In the genomic region with DNA sequence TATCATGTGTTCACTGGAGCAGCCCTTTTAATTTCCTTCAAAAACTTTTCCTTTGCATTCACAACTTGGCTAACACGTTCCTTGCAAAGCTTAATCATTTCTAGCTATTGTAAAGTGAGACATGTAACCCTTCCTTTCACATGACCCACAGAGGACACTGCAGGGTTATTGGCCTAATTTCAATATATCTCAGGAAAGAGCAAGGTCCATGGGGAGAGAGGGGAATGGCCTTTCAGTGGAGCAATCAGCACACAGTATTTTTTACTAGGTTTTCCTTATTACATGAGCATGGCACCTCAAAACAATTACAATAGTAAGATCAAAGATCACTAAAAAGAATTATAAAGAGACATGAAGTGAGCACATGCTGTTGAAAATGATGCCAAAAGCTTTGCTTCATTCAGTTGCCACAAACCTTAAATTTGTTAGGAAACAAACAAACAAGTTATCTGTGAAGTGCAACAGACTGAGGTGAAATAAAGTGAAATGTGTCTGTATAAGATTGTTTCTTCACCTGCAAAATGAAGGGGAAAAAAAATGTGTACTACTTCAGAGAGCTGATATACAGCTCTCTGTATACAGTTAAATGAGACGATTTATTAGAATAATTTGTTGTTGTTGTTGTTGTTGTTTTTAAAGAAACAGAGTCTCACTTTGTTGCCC, we compare ENCODE assay signal across 25 cellular contexts.
DNase-seq lines count a peak whose midpoint lies in the region; ATAC-seq, FAIRE-seq and TF ChIP-seq lines count a peak whose summit lies in the region.
"Had no signal": no experiment of that assay in that cellular context is flagged by ENCODE, and none has a peak within 500 bp of the region (broad histone marks: within the 10 kb centered on the region; RNA-seq: fewer than 3 reads in every experiment).

No MANE protein-coding gene starts in this region.

- H3K79me2 ChIP-seq in HepG2 (ENCODE audit: insufficient read depth, low read length) = peaks cover 12% of the 10 kb centered on the region

- peak overlapping the region; percentile 55 for H3K4me2 ChIP-seq in HepG2 (ENCODE audit: low read depth, low read length)

- no peaks in the 10 kb centered on the region for H3K9me3 Mint-ChIP-seq in dendritic cell treated with granulocyte-macrophage colony-stimulating factor and Interleukin-4, amounts not matched to agents 40 ng/mL and 50 ng/mL, for 4 days
- H3K9me3 Mint-ChIP-seq in CD4-positive, alpha-beta T cell = no peaks in the 10 kb centered on the region
- H3K9me3 Mint-ChIP-seq: activated naive CD4-positive, alpha-beta T cell treated with anti-CD3 and anti-CD28 coated beads for 36 hours; activated T-cell treated with anti-CD3 and anti-CD28 coated beads, Interleukin-2, amount 50 U/mL, for 4 hours had no signal

- DNase-seq in HuH-7 (ENCODE audit: low spot score) (peak; percentile 62), HepG2 (ENCODE audit: low spot score) (peak; percentile 93), pulmonary artery endothelial cell (ENCODE audit: low read depth, low spot score) (peak; percentile 60), NCI-H524 (lab: John Stamatoyannopoulos, UW) (no peak), GOT3 (lab: John Stamatoyannopoulos, UW) (no peak), HUDEP-2 (lab: John Stamatoyannopoulos, UW; ENCODE audit: unreplicated experiment in 76 of 76) (no peak)
- DNase-seq in CD4-positive, alpha-beta T cell = no peak
- DNase-seq: activated naive CD4-positive, alpha-beta T cell treated with anti-CD3 and anti-CD28 coated beads for 36 hours; activated T-cell treated with anti-CD3 and anti-CD28 coated beads, Interleukin-2, amount 50 U/mL, for 4 hours; amygdala; cerebellar nuclear complex; DMS153; GDM1; left lung; MM.1S; NCI-H1436 treated with DMSO at 0.1 percent for 48 hours; NCI-H2171; NCI-H526 treated with DMSO at 0.1 percent for 48 hours; occipital lobe; sigmoid colon had no signal

- H3K27me3 Mint-ChIP-seq in dendritic cell treated with granulocyte-macrophage colony-stimulating factor and Interleukin-4, amounts not matched to agents 40 ng/mL and 50 ng/mL, for 4 days = no peaks in the 10 kb centered on the region
- no peaks in the 10 kb centered on the region for H3K27me3 Mint-ChIP-seq in CD4-positive, alpha-beta T cell

- TF ChIP-seq RAD21 in HepG2 (CRISPR knock-in tag; IDR thresholded peaks at IDR 0.05) = no peak

- no peak overlapping the region for H3K4me3 Mint-ChIP-seq in dendritic cell treated with granulocyte-macrophage colony-stimulating factor and Interleukin-4, amounts not matched to agents 40 ng/mL and 50 ng/mL, for 4 days
- no peak overlapping the region for H3K4me3 Mint-ChIP-seq in CD4-positive, alpha-beta T cell
- H3K4me3 Mint-ChIP-seq: activated naive CD4-positive, alpha-beta T cell treated with anti-CD3 and anti-CD28 coated beads for 36 hours; activated T-cell treated with anti-CD3 and anti-CD28 coated beads, Interleukin-2, amount 50 U/mL, for 4 hours had no signal

- no peak for TF ChIP-seq POLR2A in HepG2 (IDR thresholded peaks at IDR 0.05; ENCODE audit: insufficient read depth in 1 of 2, low read depth in 2 of 2, low read length in 2 of 2)

- no peaks in the 10 kb centered on the region for H3K9me3 ChIP-seq in HepG2 (ENCODE audit: low read length)
- H3K9me3 ChIP-seq in CD4-positive, alpha-beta T cell (ENCODE audit: control insufficient read depth, low read length) = no peaks in the 10 kb centered on the region
- H3K9me3 ChIP-seq: gastroesophageal sphincter, left lung, sigmoid colon, suprapubic skin had no signal

- H3K27ac Mint-ChIP-seq in dendritic cell treated with granulocyte-macrophage colony-stimulating factor and Interleukin-4, amounts not matched to agents 40 ng/mL and 50 ng/mL, for 4 days = peak overlapping the region; percentile 50
- no peak overlapping the region for H3K27ac Mint-ChIP-seq in CD4-positive, alpha-beta T cell
- H3K27ac Mint-ChIP-seq: activated naive CD4-positive, alpha-beta T cell treated with anti-CD3 and anti-CD28 coated beads for 36 hours had no signal

- no peaks in the 10 kb centered on the region for H3K27me3 ChIP-seq in HepG2 (ENCODE audit: control insufficient read depth in 1 of 2, insufficient read depth in 2 of 2, low read length in 2 of 2)
- no peaks in the 10 kb centered on the region for H3K27me3 ChIP-seq in CD4-positive, alpha-beta T cell (ENCODE audit: control insufficient read depth, insufficient read depth, low read length)
- H3K27me3 ChIP-seq: gastroesophageal sphincter, left lung, sigmoid colon, suprapubic skin had no signal

- peak; percentile 99 for ATAC-seq in HepG2
- ATAC-seq in CD4-positive, alpha-beta T cell (ENCODE audit: poor library complexity) = no peak
- ATAC-seq: activated T-cell treated with anti-CD3 and anti-CD28 coated beads, Interleukin-2, amount 50 U/mL, for 4 hours; gastroesophageal sphincter; left lung had no signal

- TF ChIP-seq EP300 in HepG2 (IDR thresholded peaks at IDR 0.05; ENCODE audit: low read depth in 2 of 2, low read length in 2 of 2) = peak; percentile 49 to 66; a peak in 3 of 4 replicates
- 0 out of 2 replicates have a peak, but pooled peaks have one; percentile 30 for TF ChIP-seq EP300 in HepG2 (CRISPR knock-in tag; IDR thresholded peaks at IDR 0.05; ENCODE audit: borderline replicate concordance)

- intact Hi-C loops in dendritic cell treated with granulocyte-macrophage colony-stimulating factor and Interleukin-4, amounts not matched to agents 40 ng/mL and 50 ng/mL, for 4 days (cut with micrococcal nuclease) = loop anchor here (10.0 kb wide), 1 partner anchor 50 kb away; no protein-coding TSS in a partner anchor
- intact Hi-C loops in HepG2 (cut with micrococcal nuclease; ENCODE audit: unreplicated experiment) = no loop called here
- intact Hi-C loops in CD4-positive, alpha-beta T cell (cut with DNase I, micrococcal nuclease) = no loop called here

- peak; percentile 32 for TF ChIP-seq CTCF in HepG2 (CRISPR knock-in tag; IDR thresholded peaks at IDR 0.05)
- TF ChIP-seq CTCF in CD4-positive, alpha-beta T cell (IDR thresholded peaks at IDR 0.05) = no peak

- H4K20me1 ChIP-seq in HepG2 (ENCODE audit: insufficient read depth, low read length) = no peaks in the 10 kb centered on the region

- peaks cover 25% of the 10 kb centered on the region for H3K4me1 Mint-ChIP-seq in dendritic cell treated with granulocyte-macrophage colony-stimulating factor and Interleukin-4, amounts not matched to agents 40 ng/mL and 50 ng/mL, for 4 days (ENCODE audit: low read depth)
- H3K4me1 Mint-ChIP-seq in CD4-positive, alpha-beta T cell (ENCODE audit: low read depth) = no peaks in the 10 kb centered on the region

- H3K36me3 Mint-ChIP-seq in dendritic cell treated with granulocyte-macrophage colony-stimulating factor and Interleukin-4, amounts not matched to agents 40 ng/mL and 50 ng/mL, for 4 days (ENCODE audit: low read depth) = no peaks in the 10 kb centered on the region
- H3K36me3 Mint-ChIP-seq in CD4-positive, alpha-beta T cell (ENCODE audit: low read depth) = no peaks in the 10 kb centered on the region

- BruUV-seq in HepG2 (replicated peaks; lab: Mats Ljungman, UMichigan) = no TSS peak

- in situ Hi-C loops in HepG2 (cut with HindIII; ENCODE audit: extremely low pct_ligation_motif_present, low pct_unique_long_range_greater_than_20kb) = no loop called here

- no peak overlapping the region for H2AFZ ChIP-seq in HepG2 (ENCODE audit: low read length)

- peaks cover 68% of the 10 kb centered on the region for H3K4me1 ChIP-seq in HepG2 (ENCODE audit: insufficient read depth, low read length)

- peak overlapping the region; percentile 91 for H3K27ac ChIP-seq in HepG2 (ENCODE audit: extremely low read length, insufficient read depth, low read length)
- H3K27ac ChIP-seq in CD4-positive, alpha-beta T cell (ENCODE audit: low read depth, low read length) = no peak overlapping the region
- H3K27ac ChIP-seq: C4-2B, epithelial cell of prostate, gastroesophageal sphincter, left lung, sigmoid colon, suprapubic skin had no signal

- H3K4me3 ChIP-seq in HepG2 (replicated peaks in 1 of 3; ENCODE audit: insufficient read depth in 1 of 3, low read depth in 2 of 3, low read length in 3 of 3) = no peak overlapping the region
- H3K4me3 ChIP-seq: gastroesophageal sphincter, left lung, sigmoid colon, suprapubic skin had no signal

- 47% methylated on average over 2 of the region's 2 CpGs for WGBS in HepG2 (ENCODE audit: low lambda C conversion rate)

- CTCF ChIA-PET in HepG2 (lab: Yijun Ruan, JAX; ENCODE audit: low intra/inter-chr PET ratio, low total read pairs) = no interaction called here
- CTCF ChIA-PET in CD4-positive, alpha-beta T cell (lab: Charles Lee) = no interaction called here

- POLR2A ChIA-PET in HepG2 (lab: Yijun Ruan, JAX) = interaction anchor here (0.6 to 1.0 kb wide), 2 partner anchors 328 to 408 kb away, joined by 3 read pairs; a partner anchor contains a TSS
- POLR2A ChIA-PET in CD4-positive, alpha-beta T cell (lab: Charles Lee) = no interaction called here

- H3K9ac ChIP-seq in HepG2 (ENCODE audit: insufficient read depth, low read depth, low read length) = peak overlapping the region; percentile 39

- no peaks in the 10 kb centered on the region; a peak in 1 of 5 replicates for H3K36me3 ChIP-seq in HepG2 (replicated peaks in 1 of 2; ENCODE audit: control insufficient read depth in 1 of 2, insufficient read depth in 2 of 2, low read length in 2 of 2)
- H3K36me3 ChIP-seq: gastroesophageal sphincter, left lung, sigmoid colon, suprapubic skin had no signal

- peak; percentile 96 for FAIRE-seq in HepG2 (lab: Jason Lieb, UNC)

TF ChIP-seq in HepG2, 621 proteins besides CTCF, POLR2A, EP300 and RAD21 (continues in another document):
- TF ChIP-seq ZNF878 (CRISPR knock-in tag; IDR thresholded peaks at IDR 0.05) = no peak
- TF ChIP-seq ZNF441 (CRISPR knock-in tag; IDR thresholded peaks at IDR 0.05; ENCODE audit: borderline replicate concordance) = no peak
- peak; percentile 74; the same call in 1 of the 2 replicates for TF ChIP-seq HMG20B (CRISPR knock-in tag; conservative IDR thresholded peaks at IDR 0.05)
- no peak for TF ChIP-seq TMF1 (CRISPR knock-in tag; IDR thresholded peaks at IDR 0.05; ENCODE audit: low read depth)
- TF ChIP-seq ZNF335 (CRISPR knock-in tag; IDR thresholded peaks at IDR 0.05) = no peak
- TF ChIP-seq ZNF605 (CRISPR knock-in tag; IDR thresholded peaks at IDR 0.05) = no peak
- TF ChIP-seq SMAD9 (CRISPR knock-in tag; IDR thresholded peaks at IDR 0.05) = no peak

Comparison
In these comparisons a context has a peak if more than half of its experiments do, and no peak if none do; other contexts are left out.
1. DNase-seq: peak in HuH-7 (single experiment), HepG2 (single experiment) and pulmonary artery endothelial cell (single experiment); none in NCI-H524 (0 of 2), CD4-positive, alpha-beta T cell (0 of 10), GOT3 (single experiment) and HUDEP-2 (0 of 76).